Comparison of ENCODE assay signal across 9 cellular contexts in genomic region chr9:136143215-136144001, GRCh38. TPM values are rescaled to one million over a fixed set of nuclear protein-coding genes. Genes with fewer than 3 reads are reported as not detected.
DNase-seq lines count a peak whose midpoint lies in the region; ATAC-seq and TF ChIP-seq lines count a peak whose summit lies in the region.
"Had no signal": no experiment of that assay in that cellular context is flagged by ENCODE, and none has a peak within 500 bp of the region (broad histone marks: within the 10 kb centered on the region; RNA-seq: fewer than 3 reads in every experiment).

No MANE protein-coding gene starts in this region.

- CTCF ChIA-PET in HCT116 (lab: Charles Lee) = no interaction called here

- no peak overlapping the region for H3K4me2 ChIP-seq in HCT116 (ENCODE audit: low read length)

- no peaks in the 10 kb centered on the region for H3K79me2 ChIP-seq in HCT116 (ENCODE audit: insufficient read depth, low read length)

- DNase-seq in DMS79 (lab: John Stamatoyannopoulos, UW) (peak; percentile 22), HCT116 (ENCODE audit: low read depth, low spot score) (no peak), iPS-NIHi7 (ENCODE audit: extremely low spot score) (peak; percentile 78), 8988T (no peak), SKM-1 (lab: John Stamatoyannopoulos, UW; ENCODE audit: unreplicated experiment) (no peak)
- no peak for DNase-seq in stimulated activated naive CD8-positive, alpha-beta T cell treated with anti-CD3 and anti-CD28 coated beads, Interleukin-15, Interleukin-2, amounts not matched to agents 100 U/mL and 50 U/mL, for 24 hours
- DNase-seq: NCI-H526 treated with DMSO at 0.1 percent for 48 hours had no signal

- intact Hi-C loops in HCT116 (cut with micrococcal nuclease) = no loop called here

- no peak for TF ChIP-seq POLR2A in HCT116 (IDR thresholded peaks at IDR 0.05; ENCODE audit: borderline replicate concordance, extremely low read depth, insufficient read depth, insufficient read length)

- TF ChIP-seq CTCF in HCT116 (IDR thresholded peaks at IDR 0.05 in 2 of 3, conservative IDR thresholded peaks at IDR 0.05 in 1 of 3; ENCODE audit: borderline replicate concordance in 1 of 3, insufficient read depth in 1 of 3, low read depth in 2 of 3, low read length in 2 of 3) = peak; percentile 56 to 71 (median 64); a peak in 5 of 6 replicates

- TF ChIP-seq RAD21 in HCT116 (IDR thresholded peaks at IDR 0.05; ENCODE audit: low read depth) = peak; percentile 79

- no peaks in the 10 kb centered on the region for H4K20me1 ChIP-seq in HCT116 (ENCODE audit: insufficient read depth)

- no peak overlapping the region for H2AFZ ChIP-seq in HCT116 (ENCODE audit: low read depth, low read length, poor library complexity, severe bottlenecking)

- ATAC-seq in HCT116 (peak; percentile 71), SK-N-SH treated with all-trans-retinoic acid at 6 μM for 48 hours (peak; percentile 40; the same call in 2 of the 3 replicates), HG03025 (IDR thresholded peaks at IDR 0.05; ENCODE audit: low FRiP score, unreplicated experiment) (no peak)
- ATAC-seq in stimulated activated naive CD8-positive, alpha-beta T cell treated with anti-CD3 and anti-CD28 coated beads, Interleukin-15, Interleukin-2, amounts not matched to agents 100 U/mL and 50 U/mL, for 24 hours = no peak

- no peak overlapping the region for H3K9ac ChIP-seq in HCT116 (ENCODE audit: low read length)

- H3K36me3 ChIP-seq in HCT116 (ENCODE audit: control insufficient read depth in 1 of 2, insufficient read depth in 2 of 2, low read length in 2 of 2) = no peaks in the 10 kb centered on the region

- no TSS peak for BruUV-seq in HCT116 (replicated peaks; lab: Mats Ljungman, UMichigan)

- RAD21 ChIA-PET in HCT116 (lab: Charles Lee; ENCODE audit: low non-redundant PET in 1 of 2, low total read pairs in 2 of 2, uncharacterized antibody in 2 of 2, unreplicated experiment in 2 of 2) = no interaction called here

- H3K4me1 ChIP-seq in HCT116 (ENCODE audit: control insufficient read depth in 1 of 2, insufficient read depth in 2 of 2, low read length in 2 of 2) = peaks cover 0 to 4% of the 10 kb centered on the region in 2 experiments; a peak in 1 of 4 replicates

- H3K9me2 ChIP-seq in HCT116 (ENCODE audit: insufficient read depth) = no peaks in the 10 kb centered on the region

- POLR2A ChIA-PET in HCT116 (lab: Charles Lee) = interaction anchor here (1.0 kb wide), 1 partner anchor 33 kb away, joined by 3 read pairs; no protein-coding TSS in a partner anchor

- no peak overlapping the region for H3K4me3 ChIP-seq in HCT116 (replicated peaks in 1 of 2; ENCODE audit: low read depth in 1 of 2, low read length in 2 of 2)

- no peak overlapping the region for H3K27ac ChIP-seq in HCT116 (ENCODE audit: low read depth, low read length)

- H3K9me3 ChIP-seq in HCT116 (ENCODE audit: control insufficient read depth in 1 of 2, insufficient read depth in 1 of 2, low read depth in 1 of 2, low read length in 2 of 2) = no peaks in the 10 kb centered on the region

- H3K27me3 ChIP-seq in HCT116 (ENCODE audit: insufficient read depth, low read length) = no peaks in the 10 kb centered on the region

TF ChIP-seq in HCT116, 20 proteins besides CTCF, POLR2A, EP300 and RAD21:
- TF ChIP-seq SP1 (IDR thresholded peaks at IDR 0.05; ENCODE audit: low read depth) (no peak), CEBPB (IDR thresholded peaks at IDR 0.05; ENCODE audit: low read depth) (no peak), EZH2 (IDR thresholded peaks at IDR 0.05) (no peak), ZFX (IDR thresholded peaks at IDR 0.05) (no peak), YY1 (IDR thresholded peaks at IDR 0.05; ENCODE audit: extremely low read depth, insufficient replicate concordance, low read depth, low read length) (no peak), EZH2phosphoT487 (IDR thresholded peaks at IDR 0.05; ENCODE audit: borderline replicate concordance) (no peak), ZNF274 (IDR thresholded peaks at IDR 0.05; ENCODE audit: low read depth, low read length) (no peak), CBX3 (IDR thresholded peaks at IDR 0.05; ENCODE audit: low read depth) (no peak), POLR2AphosphoS5 (IDR thresholded peaks at IDR 0.05; ENCODE audit: low read depth, low read length) (no peak), REST (IDR thresholded peaks at IDR 0.05; ENCODE audit: low read depth) (no peak), FOSL1 (IDR thresholded peaks at IDR 0.05; ENCODE audit: low read depth) (no peak)
- TF ChIP-seq, protein P1, sequence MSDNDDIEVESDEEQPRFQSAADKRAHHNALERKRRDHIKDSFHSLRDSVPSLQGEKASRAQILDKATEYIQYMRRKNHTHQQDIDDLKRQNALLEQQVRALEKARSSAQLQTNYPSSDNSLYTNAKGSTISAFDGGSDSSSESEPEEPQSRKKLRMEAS (IDR thresholded peaks at IDR 0.05) = no peak

TF ChIP-seq in SK-N-SH treated with all-trans-retinoic acid at 6 μM for 48 hours, 23 proteins besides CTCF, POLR2A, EP300 and RAD21:
- TF ChIP-seq ESRRG (CRISPR knock-in tag; IDR thresholded peaks at IDR 0.05) = no peak
- TF ChIP-seq ZNF8 (CRISPR knock-in tag; IDR thresholded peaks at IDR 0.05) = no peak
- TF ChIP-seq CREB5 (CRISPR knock-in tag; IDR thresholded peaks at IDR 0.05; ENCODE audit: low read depth) = no peak
- TF ChIP-seq, protein P2, sequence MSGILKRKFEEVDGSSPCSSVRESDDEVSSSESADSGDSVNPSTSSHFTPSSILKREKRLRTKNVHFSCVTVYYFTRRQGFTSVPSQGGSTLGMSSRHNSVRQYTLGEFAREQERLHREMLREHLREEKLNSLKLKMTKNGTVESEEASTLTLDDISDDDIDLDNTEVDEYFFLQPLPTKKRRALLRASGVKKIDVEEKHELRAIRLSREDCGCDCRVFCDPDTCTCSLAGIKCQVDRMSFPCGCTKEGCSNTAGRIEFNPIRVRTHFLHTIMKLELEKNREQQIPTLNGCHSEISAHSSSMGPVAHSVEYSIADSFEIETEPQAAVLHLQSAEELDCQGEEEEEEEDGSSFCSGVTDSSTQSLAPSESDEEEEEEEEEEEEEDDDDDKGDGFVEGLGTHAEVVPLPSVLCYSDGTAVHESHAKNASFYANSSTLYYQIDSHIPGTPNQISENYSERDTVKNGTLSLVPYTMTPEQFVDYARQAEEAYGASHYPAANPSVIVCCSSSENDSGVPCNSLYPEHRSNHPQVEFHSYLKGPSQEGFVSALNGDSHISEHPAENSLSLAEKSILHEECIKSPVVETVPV (CRISPR knock-in tag; IDR thresholded peaks at IDR 0.05) = no peak
- TF ChIP-seq PPARA (CRISPR knock-in tag; IDR thresholded peaks at IDR 0.05; ENCODE audit: borderline replicate concordance) = no peak
- no peak for TF ChIP-seq ZNF565 (CRISPR knock-in tag; conservative IDR thresholded peaks at IDR 0.05; ENCODE audit: low read depth)
- TF ChIP-seq ZNF70 (CRISPR knock-in tag; IDR thresholded peaks at IDR 0.05) = no peak
- TF ChIP-seq GLIS3 (CRISPR knock-in tag; IDR thresholded peaks at IDR 0.05) = no peak
- no peak for TF ChIP-seq BACH2 (CRISPR knock-in tag; IDR thresholded peaks at IDR 0.05; ENCODE audit: borderline replicate concordance)

RNA-seq across cellular contexts. Expression of gene TMEM250, which starts 24.7 kb away (rescaled TPM):
- 37.5 TPM for total RNA-seq in HCT116 (2021; ENCODE audit: unreplicated experiment)
- 22.1 and 22.3 TPM in 2 replicates for polyA plus RNA-seq in HCT116 (2012)

RNA-seq across cellular contexts. Expression of gene NACC2, which starts 48.3 kb away (rescaled TPM):
- total RNA-seq in HCT116 (2021; ENCODE audit: unreplicated experiment) = 27.8 TPM
- 11.2 and 11.3 TPM in 2 replicates for polyA plus RNA-seq in HCT116 (2012)

Comparison
In these comparisons a context has a peak if more than half of its experiments do, and no peak if none do; other contexts are left out.
1. DNase-seq: peak in DMS79 (single experiment) and iPS-NIHi7 (single experiment); none in HCT116 (single experiment), stimulated activated naive CD8-positive, alpha-beta T cell treated with anti-CD3 and anti-CD28 coated beads, Interleukin-15, Interleukin-2, amounts not matched to agents 100 U/mL and 50 U/mL, for 24 hours (single experiment), 8988T (single experiment) and SKM-1 (single experiment).
2. ATAC-seq: peak in HCT116 (single experiment) and SK-N-SH treated with all-trans-retinoic acid at 6 μM for 48 hours (single experiment); none in stimulated activated naive CD8-positive, alpha-beta T cell treated with anti-CD3 and anti-CD28 coated beads, Interleukin-15, Interleukin-2, amounts not matched to agents 100 U/mL and 50 U/mL, for 24 hours (single experiment) and HG03025 (single experiment).